ENCODE assay signal across 14 cellular contexts in the genomic region with DNA sequence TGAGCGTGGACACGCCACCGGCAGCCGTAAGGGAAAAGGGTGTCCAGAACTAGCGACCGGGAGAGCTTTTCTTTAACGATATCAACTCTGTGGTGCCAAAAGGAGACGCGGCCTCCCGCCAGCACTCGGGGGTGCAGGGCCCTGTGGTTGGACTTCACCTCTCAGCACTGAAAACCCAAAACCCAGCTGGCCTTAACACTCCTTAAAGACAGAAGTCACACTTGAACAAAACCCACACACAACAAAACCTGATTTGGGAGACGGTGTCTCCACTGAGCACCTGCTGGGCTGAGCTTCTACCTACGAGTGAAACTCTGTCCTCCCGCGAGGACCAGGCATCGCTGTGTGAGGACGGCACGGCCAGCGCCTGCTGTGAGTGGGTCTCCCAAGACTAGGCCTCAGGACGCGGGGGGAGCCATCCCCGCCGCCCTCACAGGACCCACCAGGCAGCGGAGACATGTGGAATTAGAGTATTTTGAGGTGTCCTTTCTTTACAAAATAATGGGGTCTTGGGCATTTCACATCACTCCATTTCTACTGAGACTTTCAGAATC. TPM values are rescaled to one million over a fixed set of nuclear protein-coding genes. Genes with fewer than 3 reads are reported as not detected.
A peak's percentile ranks its signal among the peaks of the same experiment; 100 is the strongest.
DNase-seq lines count a peak whose midpoint lies in the region; ATAC-seq and TF ChIP-seq lines count a peak whose summit lies in the region.
"Had no signal": no experiment of that assay in that cellular context is flagged by ENCODE, and none has a peak within 500 bp of the region (broad histone marks: within the 10 kb centered on the region; RNA-seq: fewer than 3 reads in every experiment).

No MANE protein-coding gene starts in this region.

- TF ChIP-seq CTCF in MCF 10A (IDR thresholded peaks at IDR 0.05; ENCODE audit: unreplicated experiment) (no peak), breast epithelium (IDR thresholded peaks at IDR 0.05) (no peak), OCI-LY7 (conservative IDR thresholded peaks at IDR 0.05; ENCODE audit: low read length) (no peak), mammary epithelial cell (conservative IDR thresholded peaks at IDR 0.05 in 1 of 2, IDR thresholded peaks at IDR 0.05 in 1 of 2; ENCODE audit: extremely low read depth in 1 of 2, insufficient read depth in 1 of 2, low read depth in 1 of 2, low read length in 2 of 2) (no peak), gastrocnemius medialis (IDR thresholded peaks at IDR 0.05 in 4 of 5, conservative IDR thresholded peaks at IDR 0.05 in 1 of 5) (no peak), esophagus muscularis mucosa (IDR thresholded peaks at IDR 0.05) (no peak)

- H3K27me3 ChIP-seq in breast epithelium (no peaks in the 10 kb centered on the region), mammary epithelial cell (ENCODE audit: insufficient read depth, low read length) (no peaks in the 10 kb centered on the region), gastrocnemius medialis (no peaks in the 10 kb centered on the region), esophagus muscularis mucosa (no peaks in the 10 kb centered on the region)
- H3K27me3 ChIP-seq: BLaER1 treated with 17β-estradiol and CSF1 and Interleukin-3, amounts not matched to agents 10 nM and 100 nM had no signal

- no peak overlapping the region for H3K4me3 ChIP-seq in breast epithelium
- H3K4me3 ChIP-seq in OCI-LY7 (ENCODE audit: low read depth, low read length, poor library complexity, severe bottlenecking): no peak overlapping the region
- H3K4me3 ChIP-seq in mammary epithelial cell (replicated peaks in 1 of 3; ENCODE audit: insufficient read depth in 1 of 3, low read depth in 2 of 3, low read length in 3 of 3): no peak overlapping the region
- H3K4me3 ChIP-seq in gastrocnemius medialis: no peak overlapping the region
- no peak overlapping the region for H3K4me3 ChIP-seq in esophagus muscularis mucosa
- H3K4me3 ChIP-seq: BLaER1 treated with 17β-estradiol and CSF1 and Interleukin-3, amounts not matched to agents 10 nM and 100 nM had no signal

- H3K27me3 Mint-ChIP-seq in MCF 10A (ENCODE audit: insufficient read depth, unreplicated experiment): no peaks in the 10 kb centered on the region
- H3K27me3 Mint-ChIP-seq: CD8-positive, alpha-beta memory T cell had no signal

- in situ Hi-C loops in mammary epithelial cell (cut with MboI; ENCODE audit: low sequenced_read_pairs in 2 of 2) (no loop called here), gastrocnemius medialis (cut with MboI; ENCODE audit: low sequenced_read_pairs in 4 of 4) (no loop called here)

- H3K4me3 Mint-ChIP-seq in MCF 10A (ENCODE audit: unreplicated experiment): no peak overlapping the region
- H3K4me3 Mint-ChIP-seq: CD8-positive, alpha-beta memory T cell had no signal

- TF ChIP-seq EP300 in esophagus muscularis mucosa (IDR thresholded peaks at IDR 0.05): no peak

- no peak overlapping the region for H3K9ac ChIP-seq in mammary epithelial cell (ENCODE audit: insufficient read depth, low read length)

- H3K27ac ChIP-seq in breast epithelium (peak overlapping the region in 1 of 2 donors; percentile 32), OCI-LY7 (ENCODE audit: low read depth, low read length, poor library complexity, severe bottlenecking) (no peak overlapping the region), mammary epithelial cell (ENCODE audit: insufficient read depth, low read depth, low read length) (no peak overlapping the region), gastrocnemius medialis (peak overlapping the region in 3 of 4 donors; percentile 4 to 57 (median 45)), esophagus muscularis mucosa (replicated peaks in 1 of 4) (no peak overlapping the region)

- 94% methylated on average over 14 of the region's 24 CpGs for WGBS in mammary epithelial cell (ENCODE audit: low coverage, missing lambda C conversion rate)
- 92% methylated on average over 21 of the region's 24 CpGs for WGBS in esophagus muscularis mucosa

- peaks cover 93% of the 10 kb centered on the region for H3K36me3 Mint-ChIP-seq in MCF 10A (ENCODE audit: insufficient read depth, unreplicated experiment)

- intact Hi-C loops in MCF 10A (cut with micrococcal nuclease): no loop called here
- intact Hi-C loops in breast epithelium (cut with DNase I; ENCODE audit: low total_unique reads): no loop called here
- intact Hi-C loops in OCI-LY7 (cut with micrococcal nuclease; ENCODE audit: unreplicated experiment): no loop called here
- intact Hi-C loops in mammary epithelial cell (cut with micrococcal nuclease): no loop called here
- intact Hi-C loops in gastrocnemius medialis (cut with DNase I; ENCODE audit: low total_unique reads): no loop called here
- intact Hi-C loops in esophagus muscularis mucosa (cut with DNase I): no loop called here

- H3K9me3 Mint-ChIP-seq in MCF 10A (ENCODE audit: unreplicated experiment): no peaks in the 10 kb centered on the region
- H3K9me3 Mint-ChIP-seq: CD8-positive, alpha-beta memory T cell had no signal

- no peak for DNase-seq in MCF 10A (ENCODE audit: unreplicated experiment)
- DNase-seq in breast epithelium (ENCODE audit: low spot score in 2 of 2): no peak
- no peak for DNase-seq in OCI-LY7 (ENCODE audit: low spot score)
- DNase-seq in mammary epithelial cell: no peak
- no peak for DNase-seq in gastrocnemius medialis
- no peak for DNase-seq in DMS79 (lab: John Stamatoyannopoulos, UW)
- DNase-seq in hepatic stellate cell (ENCODE audit: low spot score): no peak
- no peak for DNase-seq in esophagus muscularis mucosa (ENCODE audit: extremely low spot score)
- DNase-seq: CD8-positive, alpha-beta memory T cell; DMS 273 treated with DMSO at 0.1 percent for 48 hours; MV-4-11; NCI-H1417; NCI-H187 treated with DMSO at 0.1 percent for 48 hours had no signal

- no peaks in the 10 kb centered on the region for H3K4me1 Mint-ChIP-seq in MCF 10A (ENCODE audit: insufficient read depth, unreplicated experiment)

- no peak overlapping the region for H3K27ac Mint-ChIP-seq in MCF 10A (ENCODE audit: low read depth, unreplicated experiment)

- no peaks in the 10 kb centered on the region for H3K4me1 ChIP-seq in breast epithelium
- peaks cover 6% of the 10 kb centered on the region for H3K4me1 ChIP-seq in OCI-LY7 (ENCODE audit: insufficient read depth, low read length, poor library complexity, severe bottlenecking)
- peaks cover 10% of the 10 kb centered on the region for H3K4me1 ChIP-seq in mammary epithelial cell (ENCODE audit: insufficient read depth, low read length)
- peaks cover 7 to 18% of the 10 kb centered on the region in 2 donors for H3K4me1 ChIP-seq in gastrocnemius medialis
- H3K4me1 ChIP-seq in esophagus muscularis mucosa: peaks cover 5 to 13% (median 9%) of the 10 kb centered on the region in 4 donors

- TF ChIP-seq POLR2A in breast epithelium (IDR thresholded peaks at IDR 0.05): no peak
- TF ChIP-seq POLR2A in gastrocnemius medialis (IDR thresholded peaks at IDR 0.05): no peak
- no peak for TF ChIP-seq POLR2A in esophagus muscularis mucosa (IDR thresholded peaks at IDR 0.05; ENCODE audit: low read depth)

- CTCF ChIA-PET in MCF 10A (lab: Yijun Ruan, JAX) (interaction anchor here (0.7 kb wide), 1 partner anchor 40 kb away, joined by 3 read pairs; no protein-coding TSS in a partner anchor), OCI-LY7 (lab: Charles Lee; ENCODE audit: unreplicated experiment) (no interaction called here), mammary epithelial cell (lab: Charles Lee; ENCODE audit: low non-redundant PET) (no interaction called here)

- H4K20me1 ChIP-seq in OCI-LY7 (ENCODE audit: insufficient read depth, low read length) (no peaks in the 10 kb centered on the region), mammary epithelial cell (ENCODE audit: insufficient read depth, low read length) (no peaks in the 10 kb centered on the region)

- H3K4me2 ChIP-seq in OCI-LY7 (ENCODE audit: low read length) (no peak overlapping the region), mammary epithelial cell (ENCODE audit: insufficient read depth, low read depth, low read length) (no peak overlapping the region)

- H3K9me3 ChIP-seq in breast epithelium (no peaks in the 10 kb centered on the region), OCI-LY7 (ENCODE audit: low read length) (no peaks in the 10 kb centered on the region), mammary epithelial cell (replicated peaks; ENCODE audit: insufficient read depth, low read length) (no peaks in the 10 kb centered on the region), gastrocnemius medialis (no peaks in the 10 kb centered on the region), esophagus muscularis mucosa (no peaks in the 10 kb centered on the region)
- H3K9me3 ChIP-seq: BLaER1 treated with 17β-estradiol and CSF1 and Interleukin-3, amounts not matched to agents 10 nM and 100 nM had no signal

- no peak overlapping the region for H2AFZ ChIP-seq in OCI-LY7 (ENCODE audit: low read length)
- H2AFZ ChIP-seq in mammary epithelial cell (ENCODE audit: low read depth, low read length): no peak overlapping the region

- no peak for ATAC-seq in gastrocnemius medialis

- BruUV-seq in MCF 10A (replicated peaks; lab: Mats Ljungman, UMichigan): TSS peak; percentile 37
- TSS peak; percentile 54 for BruUV-seq in OCI-LY7 (replicated peaks; lab: Mats Ljungman, UMichigan)
- BruUV-seq in mammary epithelial cell (replicated peaks; lab: Mats Ljungman, UMichigan): TSS peak; percentile 26

- dilution Hi-C loops in mammary epithelial cell (cut with HindIII; ENCODE audit: low sequenced_read_pairs): loop anchor here (10.0 kb wide), 1 partner anchor 267 kb away; a partner anchor contains a TSS

- H3K9me2 ChIP-seq in OCI-LY7 (ENCODE audit: insufficient read depth, low read length): no peaks in the 10 kb centered on the region

- POLR2A ChIA-PET in MCF 10A (lab: Yijun Ruan, JAX) (interaction anchor here (0.5 to 1.1 kb wide), 2 partner anchors 10 to 43 kb away, joined by 3 to 4 read pairs; no protein-coding TSS in a partner anchor), OCI-LY7 (lab: Charles Lee) (interaction anchor here (0.8 kb wide), 1 partner anchor 20 kb away, joined by 4 read pairs; no protein-coding TSS in a partner anchor)

- H3K36me3 ChIP-seq in breast epithelium (peaks cover 4% of the 10 kb centered on the region), OCI-LY7 (ENCODE audit: insufficient read depth, low read length) (peaks cover 97% of the 10 kb centered on the region), mammary epithelial cell (ENCODE audit: insufficient read depth, low read length) (peaks cover 21% of the 10 kb centered on the region), gastrocnemius medialis (peaks cover 0 to 37% of the 10 kb centered on the region in 2 donors), esophagus muscularis mucosa (peaks cover 20 to 96% (median 76%) of the 10 kb centered on the region in 4 donors)

- H3K79me2 ChIP-seq in OCI-LY7 (ENCODE audit: insufficient read depth, low read depth, low read length) (no peaks in the 10 kb centered on the region), mammary epithelial cell (ENCODE audit: insufficient read depth, low read length) (peaks cover 46% of the 10 kb centered on the region)

RNA-seq across cellular contexts. Expression of a gene that starts 46.7 kb away (rescaled TPM):
- total RNA-seq in MCF 10A (2022) (87.3 and 88.3 TPM in 2 replicates), breast epithelium (100 to 1,000 TPM in 1 of 3 donors, 10 to 100 TPM in 2; 74.2 to 118 (median 83.9) TPM), OCI-LY7 (2022) (78.9 and 81.9 TPM in 2 replicates), mammary epithelial cell (10 to 100 TPM; 62.2 to 68.4 TPM), gastrocnemius medialis (10 to 100 TPM; 28.0 to 39.2 (median 34.8) TPM), esophagus muscularis mucosa (10 to 100 TPM; 57.3 to 81.4 (median 74.4) TPM)
- total RNA-seq in OCI-LY7 (2014; rRNA removed; shearing (Covaris generic)): 59.0 and 61.7 TPM in 2 replicates
- polyA plus RNA-seq in mammary epithelial cell: 71.9 TPM
- polyA minus RNA-seq in mammary epithelial cell: 71.2 TPM

Comparison
In these comparisons a context has a peak if more than half of its experiments do, and no peak if none do; other contexts are left out.
1. H3K27ac ChIP-seq: peak in gastrocnemius medialis (3 of 4); none in OCI-LY7 (single experiment), mammary epithelial cell (single experiment) and esophagus muscularis mucosa (0 of 4).